Comparison of ENCODE assay signal across 1 cellular context in genomic region chr14:105301915-105302249, GRCh38.
TF ChIP-seq lines count a peak whose summit lies in the region.
"Not testable (repeated sequence)": the region's sequence is repeated elsewhere in the genome, so short reads cannot be mapped to it uniquely, and the experiment has no call there.

No MANE protein-coding gene starts in this region.

TF ChIP-seq in K562, 482 proteins besides CTCF, POLR2A, EP300 and RAD21:
- TF ChIP-seq ATF3 (IDR thresholded peaks at IDR 0.05) (0 out of 2 replicates have a peak, but pooled peaks have one; percentile 3), ZEB2 (IDR thresholded peaks at IDR 0.05) (0 out of 2 replicates have a peak, but pooled peaks have one; percentile 4), MTA1 (IDR thresholded peaks at IDR 0.05; ENCODE audit: borderline replicate concordance) (0 out of 2 replicates have a peak, but pooled peaks have one; percentile 4), CEBPB (tag; IDR thresholded peaks at IDR 0.05) (peak; percentile 45), AFF1 (IDR thresholded peaks at IDR 0.05; ENCODE audit: low read depth in 1 of 2, partially characterized antibody in 2 of 2) (peak in 1 of 2 experiments; percentile 1), ARID1B (IDR thresholded peaks at IDR 0.05) (0 out of 2 replicates have a peak, but pooled peaks have one; percentile 39)
- not testable (repeated sequence) for TF ChIP-seq ATF3 (CRISPR knock-in tag; conservative IDR thresholded peaks at IDR 0.05)
